In the genomic region with DNA sequence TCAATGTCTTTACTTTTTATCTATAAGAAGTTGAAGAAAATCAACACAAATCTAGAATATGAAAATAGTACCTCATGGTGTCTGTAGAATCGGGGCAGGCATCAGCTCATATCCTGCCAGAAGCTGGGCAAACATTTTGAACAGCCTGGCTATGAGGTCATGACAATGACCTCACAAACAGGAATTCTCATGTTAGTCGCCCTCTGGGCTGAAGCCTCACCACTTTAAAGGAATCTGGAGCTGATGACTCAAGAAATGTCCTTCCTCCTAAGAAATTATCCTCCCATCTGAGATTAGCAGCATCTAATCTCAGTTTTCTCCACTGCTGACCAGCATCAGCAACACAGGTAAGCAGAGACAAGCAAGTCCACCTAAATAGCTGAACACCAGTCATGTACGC, we compare ENCODE assay signal across 10 cellular contexts. TPM values are rescaled to one million over a fixed set of nuclear protein-coding genes. Genes with fewer than 3 reads are reported as not detected.
DNase-seq lines count a peak whose midpoint lies in the region; ATAC-seq and TF ChIP-seq lines count a peak whose summit lies in the region.
"Had no signal": no experiment of that assay in that cellular context is flagged by ENCODE, and none has a peak within 500 bp of the region (broad histone marks: within the 10 kb centered on the region; RNA-seq: fewer than 3 reads in every experiment).

No MANE protein-coding gene starts in this region.

- no peak for TF ChIP-seq CTCF in CD14-positive monocyte (IDR thresholded peaks at IDR 0.05)

- DNase-seq in activated CD4-positive, alpha-beta T cell treated with anti-CD3 and anti-CD28 coated beads for 36 hours = no peak
- DNase-seq in activated CD4-positive, alpha-beta T cell treated with anti-CD3 and anti-CD28 coated beads for 48 hours = no peak
- no peak for DNase-seq in activated naive CD8-positive, alpha-beta T cell treated with anti-CD3 and anti-CD28 coated beads for 36 hours
- DNase-seq in iris pigment epithelial cell (ENCODE audit: low read depth) = peak; percentile 84
- peak; percentile 71 for DNase-seq in stromal cell of bone marrow (ENCODE audit: low read depth)
- DNase-seq in effector memory CD4-positive, alpha-beta T cell = no peak
- no peak for DNase-seq in anterior cingulate cortex (lab: John Stamatoyannopoulos, UW)
- DNase-seq in CD14-positive monocyte (ENCODE audit: low spot score) = no peak
- DNase-seq: effector CD4-positive, alpha-beta T cell; naive B cell had no signal

- H3K4me3 Mint-ChIP-seq in activated CD4-positive, alpha-beta T cell treated with anti-CD3 and anti-CD28 coated beads for 36 hours = no peak overlapping the region
- no peak overlapping the region for H3K4me3 Mint-ChIP-seq in activated naive CD8-positive, alpha-beta T cell treated with anti-CD3 and anti-CD28 coated beads for 36 hours
- no peak overlapping the region for H3K4me3 Mint-ChIP-seq in CD14-positive monocyte
- H3K4me3 Mint-ChIP-seq: naive B cell had no signal

- no peaks in the 10 kb centered on the region for H3K27me3 Mint-ChIP-seq in activated CD4-positive, alpha-beta T cell treated with anti-CD3 and anti-CD28 coated beads for 36 hours
- no peaks in the 10 kb centered on the region for H3K27me3 Mint-ChIP-seq in activated naive CD8-positive, alpha-beta T cell treated with anti-CD3 and anti-CD28 coated beads for 36 hours
- H3K27me3 Mint-ChIP-seq in CD14-positive monocyte (ENCODE audit: low read depth in 3 of 3) = peaks cover 0 to 2% (median 0%) of the 10 kb centered on the region in 3 donors
- H3K27me3 Mint-ChIP-seq: naive B cell had no signal

- H3K4me1 ChIP-seq in effector memory CD4-positive, alpha-beta T cell (ENCODE audit: control insufficient read depth, insufficient read depth, low read length, poor library complexity, severe bottlenecking) = no peaks in the 10 kb centered on the region

- peaks cover 9% of the 10 kb centered on the region for H3K36me3 Mint-ChIP-seq in activated CD4-positive, alpha-beta T cell treated with anti-CD3 and anti-CD28 coated beads for 36 hours (ENCODE audit: low read depth)
- H3K36me3 Mint-ChIP-seq in activated naive CD8-positive, alpha-beta T cell treated with anti-CD3 and anti-CD28 coated beads for 36 hours = peaks cover 7% of the 10 kb centered on the region
- H3K36me3 Mint-ChIP-seq in CD14-positive monocyte = peaks cover 8 to 25% of the 10 kb centered on the region in 2 donors
- H3K36me3 Mint-ChIP-seq: naive B cell had no signal

- CTCF ChIA-PET in activated CD4-positive, alpha-beta T cell treated with anti-CD3 and anti-CD28 coated beads for 36 hours (lab: Charles Lee) = interaction anchor here (1.7 to 10.3 kb wide), 2 partner anchors 41 to 76 kb away, joined by 4 to 228 read pairs; no protein-coding TSS in a partner anchor

- no peak overlapping the region for H3K27ac ChIP-seq in effector memory CD4-positive, alpha-beta T cell (ENCODE audit: insufficient read depth, low read length, poor library complexity, severe bottlenecking)

- H3K9me3 Mint-ChIP-seq in activated CD4-positive, alpha-beta T cell treated with anti-CD3 and anti-CD28 coated beads for 36 hours (ENCODE audit: low read depth) = no peaks in the 10 kb centered on the region
- H3K9me3 Mint-ChIP-seq in activated naive CD8-positive, alpha-beta T cell treated with anti-CD3 and anti-CD28 coated beads for 36 hours = no peaks in the 10 kb centered on the region
- H3K9me3 Mint-ChIP-seq in CD14-positive monocyte = no peaks in the 10 kb centered on the region
- H3K9me3 Mint-ChIP-seq: naive B cell had no signal

- peak overlapping the region; percentile 11 for H3K27ac Mint-ChIP-seq in activated CD4-positive, alpha-beta T cell treated with anti-CD3 and anti-CD28 coated beads for 36 hours
- H3K27ac Mint-ChIP-seq in activated naive CD8-positive, alpha-beta T cell treated with anti-CD3 and anti-CD28 coated beads for 36 hours = peak overlapping the region; percentile 27
- H3K27ac Mint-ChIP-seq in CD14-positive monocyte = peak overlapping the region in 2 of 7 donors; percentile 28 to 33

- intact Hi-C loops in activated CD4-positive, alpha-beta T cell treated with anti-CD3 and anti-CD28 coated beads for 36 hours (cut with DNase I, micrococcal nuclease) = loop anchor here in 1 of 2 experiments (10.0 kb wide), 1 partner anchor 359 kb away; a partner anchor contains a TSS
- intact Hi-C loops in CD14-positive monocyte (cut with micrococcal nuclease) = loop anchor here in 1 of 2 donors (5.0 kb wide), 1 partner anchor 77 kb away; no protein-coding TSS in a partner anchor

- peaks cover 33% of the 10 kb centered on the region for H3K4me1 Mint-ChIP-seq in activated CD4-positive, alpha-beta T cell treated with anti-CD3 and anti-CD28 coated beads for 36 hours
- peaks cover 34% of the 10 kb centered on the region for H3K4me1 Mint-ChIP-seq in activated naive CD8-positive, alpha-beta T cell treated with anti-CD3 and anti-CD28 coated beads for 36 hours
- H3K4me1 Mint-ChIP-seq in CD14-positive monocyte = peaks cover 20% of the 10 kb centered on the region

- no peaks in the 10 kb centered on the region for H3K9me3 ChIP-seq in effector memory CD4-positive, alpha-beta T cell (ENCODE audit: control insufficient read depth, low read length)

- ATAC-seq in activated CD4-positive, alpha-beta T cell treated with anti-CD3 and anti-CD28 coated beads for 36 hours = no peak

- no peaks in the 10 kb centered on the region for H3K36me3 ChIP-seq in effector memory CD4-positive, alpha-beta T cell (ENCODE audit: control insufficient read depth, insufficient read depth, low read length)

- POLR2A ChIA-PET in activated CD4-positive, alpha-beta T cell treated with anti-CD3 and anti-CD28 coated beads for 36 hours (lab: Charles Lee) = interaction anchor here (0.9 kb wide), 1 partner anchor 77 kb away, joined by 3 read pairs; no protein-coding TSS in a partner anchor

- H3K27me3 ChIP-seq in effector memory CD4-positive, alpha-beta T cell (replicated peaks; ENCODE audit: control insufficient read depth, insufficient read depth, low read length, poor library complexity, severe bottlenecking) = no peaks in the 10 kb centered on the region

- no peak overlapping the region for H3K4me3 ChIP-seq in effector memory CD4-positive, alpha-beta T cell (ENCODE audit: insufficient read depth, low read depth, low read length, poor library complexity, severe bottlenecking)

RNA-seq across cellular contexts. Expression of a gene that starts 27.1 kb away (rescaled TPM):
- total RNA-seq in activated CD4-positive, alpha-beta T cell treated with anti-CD3 and anti-CD28 coated beads for 36 hours = 10 to 100 TPM; 53.9 to 58.6 TPM
- total RNA-seq in activated naive CD8-positive, alpha-beta T cell treated with anti-CD3 and anti-CD28 coated beads for 36 hours = 10 to 100 TPM; 32.4 to 33.9 TPM
- polyA plus RNA-seq in CD14-positive monocyte = 10 to 100 TPM in 1 of 2 donors, 1 to 10 TPM in 1; 6.7 to 12.9 TPM

Comparison
In these comparisons a context has a peak if more than half of its experiments do, and no peak if none do; other contexts are left out.
1. DNase-seq: peak in iris pigment epithelial cell (single experiment) and stromal cell of bone marrow (single experiment); none in activated CD4-positive, alpha-beta T cell treated with anti-CD3 and anti-CD28 coated beads for 36 hours (single experiment), activated CD4-positive, alpha-beta T cell treated with anti-CD3 and anti-CD28 coated beads for 48 hours (single experiment), activated naive CD8-positive, alpha-beta T cell treated with anti-CD3 and anti-CD28 coated beads for 36 hours (single experiment), effector memory CD4-positive, alpha-beta T cell (0 of 3), anterior cingulate cortex (0 of 58) and CD14-positive monocyte (single experiment).